Comparison of ENCODE assay signal across 8 cellular contexts in the genomic region with DNA sequence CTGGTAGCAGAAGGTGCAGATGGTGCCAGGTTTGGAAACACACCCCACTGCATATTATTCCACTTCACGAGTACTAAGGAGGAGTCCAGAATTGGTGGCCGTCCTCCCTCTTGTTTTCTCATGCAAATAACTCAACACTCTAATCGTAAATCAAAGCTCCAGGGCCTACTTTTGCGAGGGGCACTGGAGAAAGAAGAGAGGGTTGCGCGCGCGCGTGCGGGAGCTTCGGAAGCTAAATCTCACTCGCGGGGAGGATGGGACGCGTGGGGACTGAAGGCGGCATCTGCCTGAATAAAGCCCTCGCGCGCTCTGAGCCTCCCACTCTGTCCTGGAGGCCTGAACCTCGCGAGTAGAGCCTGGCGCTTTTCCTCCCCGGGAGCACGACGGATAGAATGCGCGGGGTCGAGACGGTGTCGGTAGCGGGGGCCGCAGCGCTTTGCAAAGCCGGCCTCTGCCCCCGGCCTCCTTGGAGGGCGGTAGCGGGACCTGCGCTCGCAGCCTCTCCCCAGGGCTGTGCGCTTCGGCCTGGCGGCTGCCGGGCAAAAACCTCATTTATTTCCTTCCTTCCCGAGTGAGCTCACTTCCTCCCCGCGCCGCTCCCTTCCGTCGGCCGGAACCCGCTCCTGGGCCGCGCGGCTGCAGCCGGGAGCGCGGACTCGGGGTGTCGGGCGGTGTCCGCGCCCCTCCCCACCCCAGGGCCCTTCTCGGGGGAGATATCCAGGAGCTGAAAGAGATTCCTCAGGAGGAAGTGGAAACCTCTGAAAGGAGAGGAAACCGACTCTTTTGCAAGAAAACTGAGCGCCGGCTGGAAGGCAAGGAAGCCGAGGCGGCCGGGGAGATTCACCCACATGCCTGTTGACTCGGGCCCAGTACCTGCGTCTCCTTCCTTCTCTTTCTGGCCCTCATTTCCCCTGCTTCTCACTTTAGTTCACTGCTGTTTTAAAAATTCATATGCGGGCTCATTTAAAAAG. TPM values are rescaled to one million over a fixed set of nuclear protein-coding genes. Genes with fewer than 3 reads are reported as not detected.
DNase-seq lines count a peak whose midpoint lies in the region; ATAC-seq, FAIRE-seq and TF ChIP-seq lines count a peak whose summit lies in the region.

No MANE protein-coding gene starts in this region.

- no peaks in the 10 kb centered on the region for H3K4me1 Mint-ChIP-seq in MCF 10A (ENCODE audit: insufficient read depth, unreplicated experiment)

- no peaks in the 10 kb centered on the region for H3K9me3 Mint-ChIP-seq in MCF 10A (ENCODE audit: unreplicated experiment)

- no peak overlapping the region for H3K27ac Mint-ChIP-seq in MCF 10A (ENCODE audit: low read depth, unreplicated experiment)

- no TSS peak for BruUV-seq in MCF 10A (replicated peaks; lab: Mats Ljungman, UMichigan)

- peaks cover 26% of the 10 kb centered on the region for H3K27me3 Mint-ChIP-seq in MCF 10A (ENCODE audit: insufficient read depth, unreplicated experiment)

- CTCF ChIA-PET in MCF 10A (lab: Yijun Ruan, JAX), result interaction anchor here (0.6 to 1.9 kb wide), 3 partner anchors 66 to 482 kb away, joined by 3 to 4 read pairs (median 3); no protein-coding TSS in a partner anchor

- H3K36me3 ChIP-seq in breast epithelium, result no peaks in the 10 kb centered on the region
- no peaks in the 10 kb centered on the region for H3K36me3 ChIP-seq in Peyer's patch
- H3K36me3 ChIP-seq in pancreas, result no peaks in the 10 kb centered on the region

- H3K27ac ChIP-seq in breast epithelium (peak overlapping the region in 1 of 2 donors; percentile 83), Peyer's patch (peak overlapping the region in 3 of 4 donors; percentile 31 to 73 (median 52)), pancreas (peak overlapping the region in 3 of 4 donors; percentile 26 to 50 (median 39))

- no peaks in the 10 kb centered on the region for H3K4me1 ChIP-seq in breast epithelium
- peaks cover 0 to 24% (median 2%) of the 10 kb centered on the region in 4 donors for H3K4me1 ChIP-seq in Peyer's patch
- H3K4me1 ChIP-seq in pancreas, result no peaks in the 10 kb centered on the region

- no peaks in the 10 kb centered on the region for H3K9me3 ChIP-seq in breast epithelium
- H3K9me3 ChIP-seq in Peyer's patch, result no peaks in the 10 kb centered on the region
- H3K9me3 ChIP-seq in pancreas, result no peaks in the 10 kb centered on the region

- peak; percentile 73 to 77 (median 74) for ATAC-seq in pancreas

- peaks cover 0 to 56% of the 10 kb centered on the region in 2 donors for H3K27me3 ChIP-seq in breast epithelium
- peaks cover 0 to 22% of the 10 kb centered on the region in 2 donors for H3K27me3 ChIP-seq in Peyer's patch
- no peaks in the 10 kb centered on the region for H3K27me3 ChIP-seq in pancreas

- H3K36me3 Mint-ChIP-seq in MCF 10A (ENCODE audit: insufficient read depth, unreplicated experiment), result no peaks in the 10 kb centered on the region

- intact Hi-C loops in breast epithelium (cut with DNase I; ENCODE audit: low total_unique reads), result no loop called here
- intact Hi-C loops in MCF 10A (cut with micrococcal nuclease), result loop anchor here (10.0 kb wide), 1 partner anchor 805 kb away; no protein-coding TSS in a partner anchor
- intact Hi-C loops in pancreas (cut with DNase I), result loop anchor here in 2 of 3 donors (5.0 to 10.0 kb wide), 4 partner anchors 233 to 605 kb away; no protein-coding TSS in a partner anchor

- TF ChIP-seq CTCF in breast epithelium (IDR thresholded peaks at IDR 0.05) (no peak), MCF 10A (IDR thresholded peaks at IDR 0.05; ENCODE audit: unreplicated experiment) (no peak), Peyer's patch (IDR thresholded peaks at IDR 0.05) (no peak), fibroblast of the aortic adventitia (IDR thresholded peaks at IDR 0.05; ENCODE audit: insufficient read depth, low read length) (no peak), pancreas (IDR thresholded peaks at IDR 0.05) (no peak)

- FAIRE-seq in pancreas (lab: Jason Lieb, UNC), result no peak

- H3K4me3 ChIP-seq in breast epithelium, result peak overlapping the region; percentile 47 to 70 (median 52)
- peak overlapping the region; percentile 27 to 51 (median 46) for H3K4me3 ChIP-seq in Peyer's patch
- peak overlapping the region; percentile 64 for H3K4me3 ChIP-seq in fibroblast of the aortic adventitia (ENCODE audit: low read depth, low read length)
- peak overlapping the region; percentile 11 to 45 (median 25) for H3K4me3 ChIP-seq in pancreas

- DNase-seq in breast epithelium (ENCODE audit: low spot score in 2 of 2) (no peak), MCF 10A (ENCODE audit: unreplicated experiment) (no peak), Peyer's patch (no peak), fibroblast of the aortic adventitia (ENCODE audit: low read depth) (peak; percentile 72), pancreas (no peak), NCI-H2107 treated with DMSO at 0.1 percent for 48 hours (lab: John Stamatoyannopoulos, UW; ENCODE audit: unreplicated experiment) (no peak), NCI-H1436 (lab: John Stamatoyannopoulos, UW) (no peak), DMS53 (lab: John Stamatoyannopoulos, UW) (no peak)

- H3K4me3 Mint-ChIP-seq in MCF 10A (ENCODE audit: unreplicated experiment), result no peak overlapping the region

- WGBS in pancreas, 2 donors, result 22 to 32% methylated on average over 71 to 72 of the region's 72 CpGs

- POLR2A ChIA-PET in MCF 10A (lab: Yijun Ruan, JAX), result no interaction called here

- TF ChIP-seq POLR2A in breast epithelium (IDR thresholded peaks at IDR 0.05), result no peak
- TF ChIP-seq POLR2A in Peyer's patch (IDR thresholded peaks at IDR 0.05), result no peak

RNA-seq across cellular contexts. Expression of a gene that starts 20.7 kb away (rescaled TPM):
- 10 to 100 TPM; 10.5 to 29.6 (median 12.8) TPM for total RNA-seq in breast epithelium
- not detected in 2 replicates for total RNA-seq in MCF 10A (2022)
- total RNA-seq in Peyer's patch, result 10 to 100 TPM in 1 of 4 donors, 1 to 10 TPM in 2, not detected in 1; 4.9 to 40.4 (median 9.1) TPM
- 31.3 TPM in 2 replicates for total RNA-seq in fibroblast of the aortic adventitia (ENCODE audit: low replicate concordance)
- 10 to 100 TPM in 1 of 6 donors, 1 to 10 TPM in 5; 1.7 to 11.4 (median 2.7) TPM for total RNA-seq in pancreas
- 1 to 10 TPM; 3.8 to 5.0 TPM for polyA plus RNA-seq in pancreas
